11 cellular contexts compared by ENCODE assay signal in genomic region chr7:6502886-6503285, GRCh38. TPM values are rescaled to one million over a fixed set of nuclear protein-coding genes. Genes with fewer than 3 reads are reported as not detected.
A peak's percentile ranks its signal among the peaks of the same experiment; 100 is the strongest.
DNase-seq lines count a peak whose midpoint lies in the region; ATAC-seq, FAIRE-seq and TF ChIP-seq lines count a peak whose summit lies in the region.
"Had no signal": no experiment of that assay in that cellular context is flagged by ENCODE, and none has a peak within 500 bp of the region (broad histone marks: within the 10 kb centered on the region; RNA-seq: fewer than 3 reads in every experiment).

No MANE protein-coding gene starts in this region.

- peaks cover 21% of the 10 kb centered on the region for H3K27me3 Mint-ChIP-seq in MCF 10A (ENCODE audit: insufficient read depth, unreplicated experiment)
- H3K27me3 Mint-ChIP-seq in memory B cell: no peaks in the 10 kb centered on the region
- peaks cover 13% of the 10 kb centered on the region for H3K27me3 Mint-ChIP-seq in type B pancreatic cell
- peaks cover 66% of the 10 kb centered on the region for H3K27me3 Mint-ChIP-seq in nephron progenitor cell (ENCODE audit: low read depth, poor library complexity)

- POLR2A ChIA-PET in MCF 10A (lab: Yijun Ruan, JAX): no interaction called here
- POLR2A ChIA-PET in K562 (lab: Yijun Ruan, JAX): no interaction called here

- no peak for TF ChIP-seq EP300 in K562 (IDR thresholded peaks at IDR 0.05; ENCODE audit: low read length)

- CTCF ChIA-PET in MCF 10A (lab: Yijun Ruan, JAX) (no interaction called here), K562 (lab: Yijun Ruan, JAX; ENCODE audit: low intra/inter-chr PET ratio) (no interaction called here)

- no peaks in the 10 kb centered on the region for H3K9me3 ChIP-seq in breast epithelium
- H3K9me3 ChIP-seq in K562 (replicated peaks; ENCODE audit: control insufficient read depth, insufficient read depth, low read depth, low read length): no peaks in the 10 kb centered on the region

- no peak for ATAC-seq in K562
- no peak for ATAC-seq in memory B cell (ENCODE audit: low read depth)
- no peak for ATAC-seq in GM18909 (IDR thresholded peaks at IDR 0.05; ENCODE audit: poor library complexity, unreplicated experiment)

- H3K27me3 ChIP-seq in breast epithelium (no peaks in the 10 kb centered on the region), K562 (ENCODE audit: control insufficient read depth in 2 of 2, insufficient read depth in 2 of 2, low read length in 2 of 2) (peaks cover 0 to 18% of the 10 kb centered on the region in 2 experiments; a peak in 3 of 5 replicates)

- no peak for TF ChIP-seq RAD21 in K562 (CRISPR knock-in tag; conservative IDR thresholded peaks at IDR 0.05 in 1 of 2, IDR thresholded peaks at IDR 0.05 in 1 of 2)

- H2AFZ ChIP-seq in K562 (ENCODE audit: low read depth, low read length): no peak overlapping the region

- WGBS in K562 (ENCODE audit: insufficient coverage, low coverage, missing lambda C conversion rate): 38% methylated on average over 11 of the region's 13 CpGs

- H3K36me3 Mint-ChIP-seq in MCF 10A (ENCODE audit: insufficient read depth, unreplicated experiment) (no peaks in the 10 kb centered on the region), memory B cell (no peaks in the 10 kb centered on the region), type B pancreatic cell (no peaks in the 10 kb centered on the region), nephron progenitor cell (ENCODE audit: low read depth) (no peaks in the 10 kb centered on the region)

- no peak overlapping the region for H3K4me2 ChIP-seq in K562 (ENCODE audit: insufficient read depth, low read length)

- no peak for DNase-seq in breast epithelium (ENCODE audit: low spot score in 2 of 2)
- DNase-seq in MCF 10A (ENCODE audit: unreplicated experiment): no peak
- no peak for DNase-seq in K562 (ENCODE audit: extremely low read depth in 1 of 4, low spot score in 3 of 4)
- DNase-seq in memory B cell (ENCODE audit: low spot score in 2 of 2): no peak
- DNase-seq in type B pancreatic cell (ENCODE audit: extremely low spot score, unreplicated experiment): no peak
- no peak for DNase-seq in activated CD4-positive, alpha-beta T cell treated with anti-CD3 and anti-CD28 coated beads, Interleukin-2, amount 50 U/mL, for 48 hours
- no peak for DNase-seq in nephron progenitor cell

- H4K20me1 ChIP-seq in K562 (replicated peaks; ENCODE audit: control insufficient read depth, insufficient read depth, low read length): 0 out of 2 replicates have a peak, but pooled peaks cover 4% of the 10 kb centered on the region

- H3K9me3 Mint-ChIP-seq in MCF 10A (ENCODE audit: unreplicated experiment): no peaks in the 10 kb centered on the region
- no peaks in the 10 kb centered on the region for H3K9me3 Mint-ChIP-seq in memory B cell
- no peaks in the 10 kb centered on the region for H3K9me3 Mint-ChIP-seq in type B pancreatic cell
- H3K9me3 Mint-ChIP-seq in nephron progenitor cell: no peaks in the 10 kb centered on the region

- TF ChIP-seq CTCF in breast epithelium (IDR thresholded peaks at IDR 0.05) (no peak), MCF 10A (IDR thresholded peaks at IDR 0.05; ENCODE audit: unreplicated experiment) (no peak), K562 (IDR thresholded peaks at IDR 0.05 in 2 of 3, conservative IDR thresholded peaks at IDR 0.05 in 1 of 3; ENCODE audit: insufficient read depth in 2 of 3, low read depth in 1 of 3, low read length in 3 of 3) (no peak), type B pancreatic cell (conservative IDR thresholded peaks at IDR 0.05) (no peak), nephron progenitor cell (IDR thresholded peaks at IDR 0.05) (no peak)

- no peaks in the 10 kb centered on the region for H3K36me3 ChIP-seq in breast epithelium
- H3K36me3 ChIP-seq in K562 (ENCODE audit: control insufficient read depth, insufficient read depth, low read length): no peaks in the 10 kb centered on the region

- no peaks in the 10 kb centered on the region for H3K9me1 ChIP-seq in K562 (ENCODE audit: control insufficient read depth, insufficient read depth, low read length)

- H3K27ac Mint-ChIP-seq in MCF 10A (ENCODE audit: low read depth, unreplicated experiment) (no peak overlapping the region), memory B cell (no peak overlapping the region), type B pancreatic cell (no peak overlapping the region), nephron progenitor cell (no peak overlapping the region)

- H3K4me1 ChIP-seq in breast epithelium: peaks cover 0 to 3% of the 10 kb centered on the region in 2 donors
- peaks cover 13 to 44% of the 10 kb centered on the region in 2 experiments for H3K4me1 ChIP-seq in K562 (replicated peaks in 1 of 2; ENCODE audit: control insufficient read depth in 2 of 2, insufficient read depth in 2 of 2, low read length in 2 of 2)

- H3K4me3 ChIP-seq in breast epithelium (peak overlapping the region in 2 of 3 donors; percentile 82 to 90), K562 (no peak overlapping the region)

- TF ChIP-seq POLR2A in breast epithelium (IDR thresholded peaks at IDR 0.05): no peak
- no peak for TF ChIP-seq POLR2A in K562 (conservative IDR thresholded peaks at IDR 0.05)

- H3K27ac ChIP-seq in breast epithelium (peak overlapping the region; percentile 95 to 97), K562 (ENCODE audit: extremely low read depth, low read depth, low read length) (no peak overlapping the region)

- no peak for FAIRE-seq in K562 (lab: Jason Lieb, UNC)
- FAIRE-seq: islet of Langerhans had no signal

- BruUV-seq in MCF 10A (replicated peaks; lab: Mats Ljungman, UMichigan): no TSS peak
- no TSS peak for BruUV-seq in K562 (replicated peaks; lab: Mats Ljungman, UMichigan)

- in situ Hi-C loops in K562 (cut with MboI): no loop called here

- no peaks in the 10 kb centered on the region for H3K79me2 ChIP-seq in K562 (ENCODE audit: control insufficient read depth, insufficient read depth, low read length)

- no peak overlapping the region for H3K4me3 Mint-ChIP-seq in MCF 10A (ENCODE audit: unreplicated experiment)
- H3K4me3 Mint-ChIP-seq in memory B cell: peak overlapping the region; percentile 11
- peak overlapping the region; percentile 71 for H3K4me3 Mint-ChIP-seq in type B pancreatic cell
- no peak overlapping the region for H3K4me3 Mint-ChIP-seq in nephron progenitor cell

- peaks cover 6% of the 10 kb centered on the region for H3K4me1 Mint-ChIP-seq in MCF 10A (ENCODE audit: insufficient read depth, unreplicated experiment)
- H3K4me1 Mint-ChIP-seq in memory B cell: peaks cover 7% of the 10 kb centered on the region
- no peaks in the 10 kb centered on the region for H3K4me1 Mint-ChIP-seq in type B pancreatic cell (ENCODE audit: unreplicated experiment)
- peaks cover 8% of the 10 kb centered on the region for H3K4me1 Mint-ChIP-seq in nephron progenitor cell
- H3K4me1 Mint-ChIP-seq: T-helper 17 cell had no signal

- H3K9ac ChIP-seq in K562 (ENCODE audit: insufficient read depth in 1 of 2, low read depth in 2 of 2, low read length in 2 of 2): peak overlapping the region in 1 of 2 experiments; percentile 55; a peak in 1 of 4 replicates

- intact Hi-C loops in breast epithelium (cut with DNase I; ENCODE audit: low total_unique reads) (no loop called here), MCF 10A (cut with micrococcal nuclease) (no loop called here), K562 (cut with micrococcal nuclease) (no loop called here)

RNA-seq across cellular contexts. Expression of gene KDELR2, which starts 18.9 kb away (rescaled TPM):
- total RNA-seq in breast epithelium (100 to 1,000 TPM in 1 of 3 donors, 10 to 100 TPM in 2; 75.2 to 106 (median 81.7) TPM), MCF 10A (2022) (164 and 243 TPM in 2 replicates), K562 (2014; rRNA removed) (40.5 and 58.3 TPM in 2 replicates), K562 (2014; rRNA removed; fragmentation: Illumina TruSeq; extraction: Trizol) (80.3 and 80.4 TPM in 2 replicates), K562 (2015; rRNA removed; fragmentation: Illumina TruSeq; extraction: Trizol) (61.2 and 67.6 TPM in 2 replicates), K562 (2021) (111 and 113 TPM in 2 replicates), type B pancreatic cell (ENCODE audit: low replicate concordance) (147 and 227 TPM in 2 replicates)
- total RNA-seq in K562 (2011; cell fraction: chromatin; rRNA removed; ENCODE audit: low replicate concordance): 94.9 and 147 TPM in 2 replicates
- total RNA-seq in K562 (2011; cell fraction: nucleolus; rRNA removed): 95.4 and 110 TPM in 2 replicates
- 163 and 235 TPM in 2 replicates for total RNA-seq in K562 (2011; cell fraction: nucleoplasm; rRNA removed)
- polyA plus RNA-seq in K562 (2011; rRNA removed) (121 and 166 TPM in 2 replicates), K562 (2014; fragmentation: Illumina TruSeq; extraction: Trizol) (69.8 and 75.3 TPM in 2 replicates), K562 (2014; fragmentation: Nextera tagmentation; extraction: Ambion mirVana) (10 to 100 TPM; 27.4 to 27.9 TPM), K562 (2014; rRNA removed) (51.3 and 67.0 TPM in 2 replicates)
- polyA plus RNA-seq in K562 (2011; cell fraction: cytosol; rRNA removed): 75.6 and 141 TPM in 2 replicates
- polyA plus RNA-seq in K562 (2011; cell fraction: nucleus; rRNA removed): 37.8 and 76.5 TPM in 2 replicates
- polyA plus RNA-seq in K562 (2012): 65.3 and 95.8 TPM in 2 replicates
- polyA minus RNA-seq in K562 (2011; rRNA and poly(A)+ RNA removed): 88.6 and 117 TPM in 2 replicates
- 54.8 and 56.9 TPM in 2 replicates for polyA minus RNA-seq in K562 (2011; cell fraction: cytosol; rRNA and poly(A)+ RNA removed)
- 15.2 and 34.5 TPM in 2 replicates for polyA minus RNA-seq in K562 (2011; cell fraction: nucleus; rRNA and poly(A)+ RNA removed)

RNA-seq across cellular contexts. Expression of gene GRID2IP, which starts 48.4 kb away (rescaled TPM):
- total RNA-seq in breast epithelium (under 1 TPM in 2 of 3 donors, not detected in 1; 0.33 to 0.88 TPM), MCF 10A (2022) (not detected in 2 replicates), K562 (2014; rRNA removed) (not detected in 2 replicates), K562 (2014; rRNA removed; fragmentation: Illumina TruSeq; extraction: Trizol) (not detected in 2 replicates), K562 (2015; rRNA removed; fragmentation: Illumina TruSeq; extraction: Trizol) (not detected in 2 replicates), K562 (2021) (not detected in 2 replicates), type B pancreatic cell (ENCODE audit: low replicate concordance) (0.43 and 1.6 TPM in 2 replicates)
- total RNA-seq in K562 (2011; cell fraction: chromatin; rRNA removed; ENCODE audit: low replicate concordance): 0.09 TPM in 1 of 2 replicates, not detected in the other
- total RNA-seq in K562 (2011; cell fraction: nucleolus; rRNA removed): not detected in 2 replicates
- not detected in 2 replicates for total RNA-seq in K562 (2011; cell fraction: nucleoplasm; rRNA removed)
- polyA plus RNA-seq in K562 (2011; rRNA removed) (not detected in 2 replicates), K562 (2014; fragmentation: Illumina TruSeq; extraction: Trizol) (not detected in 2 replicates), K562 (2014; fragmentation: Nextera tagmentation; extraction: Ambion mirVana) (not detected), K562 (2014; rRNA removed) (not detected in 2 replicates)
- polyA plus RNA-seq in K562 (2011; cell fraction: cytosol; rRNA removed): not detected in 2 replicates
- not detected in 2 replicates for polyA plus RNA-seq in K562 (2011; cell fraction: nucleus; rRNA removed)
- not detected in 2 replicates for polyA plus RNA-seq in K562 (2012)
- not detected in 2 replicates for polyA minus RNA-seq in K562 (2011; rRNA and poly(A)+ RNA removed)
- polyA minus RNA-seq in K562 (2011; cell fraction: cytosol; rRNA and poly(A)+ RNA removed): not detected in 2 replicates
- polyA minus RNA-seq in K562 (2011; cell fraction: nucleus; rRNA and poly(A)+ RNA removed): not detected in 2 replicates
- polyA plus RNA-seq: BJ had no signal

RNA-seq across cellular contexts. Expression of gene DAGLB, which starts 55.1 kb away (rescaled TPM):
- total RNA-seq in breast epithelium: 10 to 100 TPM; 15.4 to 18.0 (median 17.6) TPM
- total RNA-seq in MCF 10A (2022): 28.9 and 29.5 TPM in 2 replicates
- total RNA-seq in K562 (2011; cell fraction: chromatin; rRNA removed; ENCODE audit: low replicate concordance): 63.0 and 140 TPM in 2 replicates
- total RNA-seq in K562 (2011; cell fraction: nucleolus; rRNA removed): 64.6 and 66.9 TPM in 2 replicates
- total RNA-seq in K562 (2011; cell fraction: nucleoplasm; rRNA removed): 67.4 and 68.4 TPM in 2 replicates
- 9.4 and 11.3 TPM in 2 replicates for total RNA-seq in K562 (2014; rRNA removed)
- total RNA-seq in K562 (2014; rRNA removed; fragmentation: Illumina TruSeq; extraction: Trizol): 4.1 and 5.8 TPM in 2 replicates
- 9.4 and 9.7 TPM in 2 replicates for total RNA-seq in K562 (2015; rRNA removed; fragmentation: Illumina TruSeq; extraction: Trizol)
- 16.3 and 16.4 TPM in 2 replicates for total RNA-seq in K562 (2021)
- 12.0 and 15.8 TPM in 2 replicates for polyA plus RNA-seq in K562 (2011; rRNA removed)
- polyA plus RNA-seq in K562 (2011; cell fraction: cytosol; rRNA removed): 15.1 and 17.4 TPM in 2 replicates
- polyA plus RNA-seq in K562 (2011; cell fraction: nucleus; rRNA removed): 31.9 and 32.2 TPM in 2 replicates
- 7.4 and 10.0 TPM in 2 replicates for polyA plus RNA-seq in K562 (2012)
- 7.8 and 8.9 TPM in 2 replicates for polyA plus RNA-seq in K562 (2014; fragmentation: Illumina TruSeq; extraction: Trizol)
- 1 to 10 TPM in 1 of 2 experiments, under 1 TPM in 1; 0.92 to 1.0 TPM for polyA plus RNA-seq in K562 (2014; fragmentation: Nextera tagmentation; extraction: Ambion mirVana)
- 9.3 and 9.5 TPM in 2 replicates for polyA plus RNA-seq in K562 (2014; rRNA removed)
- polyA minus RNA-seq in K562 (2011; rRNA and poly(A)+ RNA removed): 30.5 and 33.7 TPM in 2 replicates
- 20.4 and 27.9 TPM in 2 replicates for polyA minus RNA-seq in K562 (2011; cell fraction: cytosol; rRNA and poly(A)+ RNA removed)
- 20.7 and 23.4 TPM in 2 replicates for polyA minus RNA-seq in K562 (2011; cell fraction: nucleus; rRNA and poly(A)+ RNA removed)
- total RNA-seq in type B pancreatic cell (ENCODE audit: low replicate concordance): 21.2 and 27.0 TPM in 2 replicates

Comparison
In these comparisons a context has a peak if more than half of its experiments do, and no peak if none do; other contexts are left out.
1. H3K4me3 Mint-ChIP-seq: peak in memory B cell (single experiment) and type B pancreatic cell (single experiment); none in MCF 10A (single experiment) and nephron progenitor cell (single experiment).